In the genomic region with DNA sequence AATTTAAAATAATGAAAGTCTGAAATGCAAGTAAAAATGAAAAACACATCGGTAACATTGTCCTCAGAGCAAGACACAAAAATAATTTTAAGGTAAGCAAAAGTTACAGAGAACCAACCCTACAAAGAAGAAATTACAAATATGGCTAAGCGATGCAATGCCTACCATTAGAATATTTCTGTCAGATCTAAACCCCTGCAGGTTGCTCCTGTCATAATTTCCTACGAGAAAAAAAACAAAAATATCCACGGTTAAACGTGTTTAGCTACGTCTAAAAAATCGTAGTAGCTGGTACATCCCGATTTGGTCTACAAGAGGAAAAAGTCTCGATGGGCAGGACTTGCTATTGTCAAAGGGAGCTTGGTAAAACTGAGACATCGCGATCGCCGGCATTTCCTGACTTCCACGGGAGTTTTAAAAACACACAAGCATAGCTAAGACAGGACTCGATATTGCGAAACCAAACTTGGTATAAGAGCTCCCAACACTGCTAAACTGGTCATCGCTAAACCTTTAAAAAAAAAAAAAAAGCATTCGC, we compare ENCODE assay signal across 7 cellular contexts. TPM values are rescaled to one million over a fixed set of nuclear protein-coding genes. Genes with fewer than 3 reads are reported as not detected.
DNase-seq lines count a peak whose midpoint lies in the region; ATAC-seq, FAIRE-seq and TF ChIP-seq lines count a peak whose summit lies in the region.

No MANE protein-coding gene starts in this region.

- H3K9ac ChIP-seq in OCI-LY3 (ENCODE audit: low read length), result peak overlapping the region; percentile 84
- H3K9ac ChIP-seq in GM12878 (ENCODE audit: control insufficient read depth, insufficient read depth, low read length), result peak overlapping the region; percentile 68
- H3K9ac ChIP-seq in stomach smooth muscle (ENCODE audit: low read length in 2 of 2), result peak overlapping the region; percentile 76 to 77

- under 1% methylated on average over 18 of the region's 18 CpGs for WGBS in GM12878 (ENCODE audit: insufficient coverage, insufficient replicate concordance, low lambda C conversion rate, missing lambda C conversion rate)

- H2AFZ ChIP-seq in OCI-LY3 (ENCODE audit: low read depth, low read length) (peak overlapping the region; percentile 97), GM12878 (ENCODE audit: control insufficient read depth, low read depth, low read length) (peak overlapping the region; percentile 77)

- DNase-seq in HAP-1 (ENCODE audit: low spot score in 2 of 2), result peak in 1 of 2 experiments; percentile 36
- no peak for DNase-seq in GM12878 (ENCODE audit: low read depth, low spot score)
- DNase-seq in inferior parietal cortex (ENCODE audit: extremely low spot score), result peak; percentile 48
- DNase-seq in activated gamma-delta T cell (lab: John Stamatoyannopoulos, UW), result no peak

- TF ChIP-seq CTCF in OCI-LY3 (IDR thresholded peaks at IDR 0.05; ENCODE audit: low read depth, low read length) (no peak), GM12878 (IDR thresholded peaks at IDR 0.05 in 2 of 3, conservative IDR thresholded peaks at IDR 0.05 in 1 of 3; ENCODE audit: control insufficient read depth in 2 of 3, extremely low read depth in 1 of 3, insufficient read depth in 1 of 3, low read depth in 3 of 3, low read length in 3 of 3) (no peak)

- H3K4me1 ChIP-seq in HAP-1, result peaks cover 11% of the 10 kb centered on the region
- peaks cover 5% of the 10 kb centered on the region; the same call in 1 of the 2 replicates for H3K4me1 ChIP-seq in OCI-LY3 (ENCODE audit: low read length)
- H3K4me1 ChIP-seq in GM12878 (ENCODE audit: control insufficient read depth, insufficient read depth, low read length), result peaks cover 20% of the 10 kb centered on the region
- peaks cover 39% of the 10 kb centered on the region for H3K4me1 ChIP-seq in stomach smooth muscle (ENCODE audit: control insufficient read depth, insufficient read depth, low read length)

- H3K79me2 ChIP-seq in OCI-LY3 (ENCODE audit: low read length) (no peaks in the 10 kb centered on the region), GM12878 (ENCODE audit: control insufficient read depth, insufficient read depth, low read length) (no peaks in the 10 kb centered on the region)

- no peak for FAIRE-seq in GM12878 (lab: Jason Lieb, UNC)

- CTCF ChIA-PET in GM12878 (lab: Yijun Ruan, JAX), result interaction anchor here (0.6 to 3.8 kb wide), 31 partner anchors 9 to 470 kb away, joined by 3 to 70 read pairs (median 7); partner anchors contain the start of genes TMEM267 and ZNF131

- H3K36me3 ChIP-seq in HAP-1 (replicated peaks) (no peaks in the 10 kb centered on the region), OCI-LY3 (replicated peaks; ENCODE audit: low read depth, low read length) (no peaks in the 10 kb centered on the region), GM12878 (ENCODE audit: control insufficient read depth in 2 of 2, insufficient read depth in 2 of 2, low read length in 1 of 2) (no peaks in the 10 kb centered on the region), stomach smooth muscle (ENCODE audit: control insufficient read depth in 2 of 2, insufficient read depth in 2 of 2, low read length in 2 of 2) (no peaks in the 10 kb centered on the region)

- H4K20me1 ChIP-seq in OCI-LY3 (ENCODE audit: insufficient read depth, low read length), result no peaks in the 10 kb centered on the region
- H4K20me1 ChIP-seq in GM12878 (ENCODE audit: control insufficient read depth, insufficient read depth), result no peaks in the 10 kb centered on the region

- H3K27me3 ChIP-seq in HAP-1 (ENCODE audit: low read depth) (no peaks in the 10 kb centered on the region), OCI-LY3 (ENCODE audit: low read depth, low read length) (no peaks in the 10 kb centered on the region), GM12878 (replicated peaks in 1 of 2; ENCODE audit: control insufficient read depth in 2 of 2, insufficient read depth in 2 of 2, low read length in 1 of 2) (no peaks in the 10 kb centered on the region), stomach smooth muscle (ENCODE audit: control insufficient read depth in 1 of 2, insufficient read depth in 2 of 2, low read length in 2 of 2) (peaks cover 44 to 74% of the 10 kb centered on the region in 2 donors)

- SMC1A ChIA-PET in GM12878 (lab: Charles Lee; ENCODE audit: uncharacterized antibody, unreplicated experiment), result interaction anchor here (0.6 to 7.9 kb wide), 26 partner anchors 9 to 348 kb away, joined by 3 to 111 read pairs (median 4); partner anchors contain the start of genes HMGCS1 and ZNF131

- POLR2A ChIA-PET in GM12878 (lab: Charles Lee), result interaction anchor here (0.7 to 2.7 kb wide), 12 partner anchors 11 to 1165 kb away, joined by 3 to 28 read pairs (median 6); partner anchors contain the start of gene HMGCS1

- peak overlapping the region; percentile 42 for H3K4me3 ChIP-seq in HAP-1
- peak overlapping the region; percentile 88 for H3K4me3 ChIP-seq in OCI-LY3 (ENCODE audit: low read length)
- H3K4me3 ChIP-seq in GM12878, result peak overlapping the region; percentile 66
- H3K4me3 ChIP-seq in stomach smooth muscle (ENCODE audit: low read length in 2 of 2), result peak overlapping the region; percentile 86

- intact Hi-C loops in GM12878 (cut with micrococcal nuclease; ENCODE audit: unreplicated experiment), result loop anchor here (2.0 kb wide), 1 partner anchor 64 kb away; no protein-coding TSS in a partner anchor

- in situ Hi-C loops in HAP-1 (cut with MboI; ENCODE audit: low sequenced_read_pairs), result no loop called here
- in situ Hi-C loops in GM12878 (cut with MboI), result loop anchor here (5.0 kb wide), 2 partner anchors 89 to 134 kb away; no protein-coding TSS in a partner anchor

- H3K9me3 ChIP-seq in HAP-1 (no peaks in the 10 kb centered on the region), OCI-LY3 (ENCODE audit: insufficient read depth, low read length) (no peaks in the 10 kb centered on the region), GM12878 (replicated peaks; ENCODE audit: control insufficient read depth, insufficient read depth, low read length) (no peaks in the 10 kb centered on the region), stomach smooth muscle (ENCODE audit: control insufficient read depth in 2 of 2, low read length in 2 of 2) (peaks cover 0 to 6% of the 10 kb centered on the region in 2 donors)

- peak overlapping the region; percentile 76 for H3K27ac ChIP-seq in OCI-LY3 (ENCODE audit: low read length)
- H3K27ac ChIP-seq in GM12878 (ENCODE audit: control insufficient read depth, insufficient read depth), result peak overlapping the region; percentile 82
- peak overlapping the region; percentile 87 for H3K27ac ChIP-seq in stomach smooth muscle (ENCODE audit: low read length)

- TSS peak; percentile 71 for BruUV-seq in GM12878 (replicated peaks; lab: Mats Ljungman, UMichigan)

- RAD21 ChIA-PET in GM12878 (lab: Charles Lee; ENCODE audit: unreplicated experiment), result interaction anchor here (0.6 to 3.2 kb wide), 30 partner anchors 11 to 1245 kb away, joined by 3 to 70 read pairs (median 4); partner anchors contain the start of genes HMGCS1, TMEM267 and ZNF131

- no peak; a peak in 1 of 4 replicates for TF ChIP-seq EP300 in GM12878 (IDR thresholded peaks at IDR 0.05; ENCODE audit: borderline replicate concordance in 1 of 2, control insufficient read depth in 1 of 2, low read depth in 2 of 2, low read length in 2 of 2)

- no peak for TF ChIP-seq RAD21 in GM12878 (IDR thresholded peaks at IDR 0.05; ENCODE audit: insufficient read depth, low read depth, low read length)

- no peak for ATAC-seq in GM12878
- ATAC-seq in HG02884 (IDR thresholded peaks at IDR 0.05; ENCODE audit: unreplicated experiment), result no peak

- H3K4me2 ChIP-seq in OCI-LY3 (ENCODE audit: low read length), result peak overlapping the region; percentile 94
- peak overlapping the region; percentile 95 for H3K4me2 ChIP-seq in GM12878 (ENCODE audit: control insufficient read depth, insufficient read depth)

- TF ChIP-seq POLR2A in GM12878 (IDR thresholded peaks at IDR 0.05; ENCODE audit: low read depth, low read length), result no peak

TF ChIP-seq in GM12878, 131 proteins besides CTCF, POLR2A, EP300 and RAD21 (continues in another document):
- TF ChIP-seq BCLAF1 (IDR thresholded peaks at IDR 0.05), result no peak
- no peak for TF ChIP-seq WRNIP1 (IDR thresholded peaks at IDR 0.05; ENCODE audit: borderline replicate concordance, low read depth, low read length)
- TF ChIP-seq CHD2 (IDR thresholded peaks at IDR 0.05; ENCODE audit: borderline replicate concordance, low read depth, low read length), result peak; percentile 85

RNA-seq across cellular contexts. Expression of gene ANXA2R, which starts 1.1 kb away (rescaled TPM):
- 5.8 and 9.3 TPM in 2 replicates for total RNA-seq in GM12878 (2013; cell fraction: nucleolus; rRNA removed)
- total RNA-seq in GM12878 (2014; rRNA removed), result 4.3 and 4.7 TPM in 2 replicates
- 4.2 and 5.1 TPM in 2 replicates for total RNA-seq in GM12878 (2014; rRNA removed; fragmentation: Illumina TruSeq; extraction: Trizol)
- 4.4 and 5.2 TPM in 2 replicates for total RNA-seq in GM12878 (2021)
- polyA plus RNA-seq in GM12878 (2011; ENCODE audit: low read depth), result 1.4 TPM
- polyA plus RNA-seq in GM12878 (2011; rRNA removed), result 1.8 and 2.3 TPM in 2 replicates
- 1.6 and 2.1 TPM in 2 replicates for polyA plus RNA-seq in GM12878 (2011; cell fraction: cytosol; rRNA removed)
- polyA plus RNA-seq in GM12878 (2011; cell fraction: nucleus; rRNA removed), result 4.3 and 4.7 TPM in 2 replicates
- 2.2 and 2.4 TPM in 2 replicates for polyA plus RNA-seq in GM12878 (2012)
- 3.6 and 3.7 TPM in 2 replicates for polyA plus RNA-seq in GM12878 (2014; fragmentation: Illumina TruSeq; extraction: Trizol)
- 1 to 10 TPM; 3.2 to 4.5 TPM for polyA plus RNA-seq in GM12878 (2014; fragmentation: Nextera tagmentation; extraction: Ambion mirVana)
- polyA plus RNA-seq in GM12878 (2014; rRNA removed), result 6.8 and 7.8 TPM in 2 replicates
- 1 to 10 TPM; 6.4 to 6.7 TPM for polyA plus RNA-seq in GM12878 (2016; fragmentation: Nextera tagmentation; extraction: Ambion mirVana)
- 3.0 and 4.7 TPM in 2 replicates for polyA minus RNA-seq in GM12878 (2011; rRNA and poly(A)+ RNA removed)
- polyA minus RNA-seq in GM12878 (2011; cell fraction: cytosol; rRNA and poly(A)+ RNA removed), result 0.62 TPM in 1 of 2 replicates, not detected in the other
- 7.4 and 18.5 TPM in 2 replicates for polyA minus RNA-seq in GM12878 (2011; cell fraction: nucleus; rRNA and poly(A)+ RNA removed)
